Comparison of ENCODE assay signal across 19 cellular contexts in the genomic region with DNA sequence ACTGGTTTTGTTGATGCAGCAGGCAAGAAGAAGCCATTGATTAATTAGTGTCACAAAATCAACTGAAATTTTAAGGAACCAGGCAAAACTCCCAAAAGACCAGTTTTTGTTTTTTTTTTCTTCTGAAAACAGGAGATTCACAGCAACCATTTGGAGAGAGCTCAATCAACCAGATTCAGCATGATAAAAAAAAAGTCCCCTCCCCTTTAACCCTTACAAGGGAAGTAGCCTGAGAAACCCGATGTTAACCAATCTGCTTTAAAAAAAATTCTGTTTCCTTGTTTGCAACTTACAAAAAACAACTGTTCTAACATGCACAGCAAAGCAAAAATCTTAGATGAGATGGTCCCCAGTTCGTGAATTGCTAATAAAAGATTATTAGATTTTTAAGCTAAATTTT. TPM values are rescaled to one million over a fixed set of nuclear protein-coding genes. Genes with fewer than 3 reads are reported as not detected.
A peak's percentile ranks its signal among the peaks of the same experiment; 100 is the strongest.
DNase-seq lines count a peak whose midpoint lies in the region; ATAC-seq, FAIRE-seq and TF ChIP-seq lines count a peak whose summit lies in the region.
"Had no signal": no experiment of that assay in that cellular context is flagged by ENCODE, and none has a peak within 500 bp of the region (broad histone marks: within the 10 kb centered on the region; RNA-seq: fewer than 3 reads in every experiment).

No MANE protein-coding gene starts in this region.

- H3K36me3 Mint-ChIP-seq in MCF 10A (ENCODE audit: insufficient read depth, unreplicated experiment) (no peaks in the 10 kb centered on the region), endodermal cell (ENCODE audit: low read depth) (no peaks in the 10 kb centered on the region)

- no peaks in the 10 kb centered on the region for H3K9me1 ChIP-seq in keratinocyte (ENCODE audit: control insufficient read depth, extremely low read depth, insufficient read depth, low read length)

- intact Hi-C loops in MCF 10A (cut with micrococcal nuclease), result loop anchor here (2.0 kb wide), 1 partner anchor 41 kb away; no protein-coding TSS in a partner anchor
- intact Hi-C loops in breast epithelium (cut with DNase I; ENCODE audit: low total_unique reads), result no loop called here
- intact Hi-C loops in esophagus muscularis mucosa (cut with DNase I), result no loop called here

- H3K27me3 ChIP-seq in breast epithelium (no peaks in the 10 kb centered on the region), endodermal cell (ENCODE audit: control insufficient read depth, insufficient read depth, low read length, poor library complexity, severe bottlenecking) (no peaks in the 10 kb centered on the region), keratinocyte (ENCODE audit: control insufficient read depth, extremely low read depth, insufficient read depth, low read length) (no peaks in the 10 kb centered on the region), esophagus muscularis mucosa (no peaks in the 10 kb centered on the region)
- H3K27me3 ChIP-seq: BLaER1, SJSA1 had no signal

- dilution Hi-C loops in keratinocyte (cut with MboI; ENCODE audit: extremely low pct_ligation_motif_present, low sequenced_read_pairs), result no loop called here

- no peaks in the 10 kb centered on the region for H4K20me1 ChIP-seq in keratinocyte (ENCODE audit: control insufficient read depth, extremely low read depth, insufficient read depth, low read length)
- H4K20me1 ChIP-seq: BLaER1 had no signal

- H3K4me3 Mint-ChIP-seq in MCF 10A (ENCODE audit: unreplicated experiment), result no peak overlapping the region
- no peak overlapping the region for H3K4me3 Mint-ChIP-seq in endodermal cell
- H3K4me3 Mint-ChIP-seq: CD8-positive, alpha-beta memory T cell had no signal

- no peaks in the 10 kb centered on the region for H3K9me3 ChIP-seq in breast epithelium
- no peaks in the 10 kb centered on the region for H3K9me3 ChIP-seq in endodermal cell (ENCODE audit: control insufficient read depth, low read length)
- H3K9me3 ChIP-seq in keratinocyte (ENCODE audit: control insufficient read depth, low read depth, low read length), result no peaks in the 10 kb centered on the region
- H3K9me3 ChIP-seq in esophagus muscularis mucosa, result no peaks in the 10 kb centered on the region
- H3K9me3 ChIP-seq: BLaER1, SJSA1 had no signal

- ATAC-seq in GM21619 (IDR thresholded peaks at IDR 0.05; ENCODE audit: unreplicated experiment) (no peak), GM21423 (IDR thresholded peaks at IDR 0.05; ENCODE audit: unreplicated experiment) (no peak)
- ATAC-seq: K562 had no signal

- no peaks in the 10 kb centered on the region for H3K4me1 ChIP-seq in breast epithelium
- no peaks in the 10 kb centered on the region for H3K4me1 ChIP-seq in endodermal cell (ENCODE audit: control insufficient read depth, insufficient read depth, low read length)
- peaks cover 11% of the 10 kb centered on the region for H3K4me1 ChIP-seq in keratinocyte (ENCODE audit: control insufficient read depth, extremely low read depth, insufficient read depth, low read length)
- no peaks in the 10 kb centered on the region for H3K4me1 ChIP-seq in esophagus muscularis mucosa
- H3K4me1 ChIP-seq: BLaER1, SJSA1 had no signal

- TF ChIP-seq CTCF in MCF 10A (IDR thresholded peaks at IDR 0.05; ENCODE audit: unreplicated experiment) (no peak), breast epithelium (IDR thresholded peaks at IDR 0.05) (no peak), endodermal cell (conservative IDR thresholded peaks at IDR 0.05) (no peak), keratinocyte (optimal IDR thresholded peaks at IDR 0.05 in 1 of 3, IDR thresholded peaks at IDR 0.05 in 1 of 3, conservative IDR thresholded peaks at IDR 0.05 in 1 of 3; ENCODE audit: extremely low read depth in 1 of 3, insufficient read depth in 2 of 3, low read length in 3 of 3) (no peak), esophagus muscularis mucosa (IDR thresholded peaks at IDR 0.05) (no peak)

- H3K27me3 Mint-ChIP-seq in MCF 10A (ENCODE audit: insufficient read depth, unreplicated experiment), result no peaks in the 10 kb centered on the region
- no peaks in the 10 kb centered on the region for H3K27me3 Mint-ChIP-seq in endodermal cell (ENCODE audit: insufficient read depth)

- H3K27ac Mint-ChIP-seq in MCF 10A (ENCODE audit: low read depth, unreplicated experiment) (peak overlapping the region; percentile 57), endodermal cell (peak overlapping the region; percentile 61)

- TF ChIP-seq EP300 in esophagus muscularis mucosa (IDR thresholded peaks at IDR 0.05), result no peak

- H3K4me3 ChIP-seq in breast epithelium, result no peak overlapping the region
- no peak overlapping the region for H3K4me3 ChIP-seq in endodermal cell (ENCODE audit: low read length)
- no peak overlapping the region for H3K4me3 ChIP-seq in keratinocyte (ENCODE audit: control insufficient read depth in 2 of 3, extremely low read depth in 1 of 3, insufficient read depth in 2 of 3, low read depth in 1 of 3, low read length in 3 of 3)
- H3K4me3 ChIP-seq in esophagus muscularis mucosa, result no peak overlapping the region
- H3K4me3 ChIP-seq: BLaER1, K562, SJSA1 had no signal

- H3K9me3 Mint-ChIP-seq in MCF 10A (ENCODE audit: unreplicated experiment) (no peaks in the 10 kb centered on the region), endodermal cell (no peaks in the 10 kb centered on the region)
- H3K9me3 Mint-ChIP-seq: CD8-positive, alpha-beta memory T cell had no signal

- peak overlapping the region; percentile 6 for H3K4me2 ChIP-seq in keratinocyte (ENCODE audit: control insufficient read depth, extremely low read depth, insufficient read depth, low read depth, low read length)
- H3K4me2 ChIP-seq: BLaER1 had no signal

- FAIRE-seq in keratinocyte (lab: Jason Lieb, UNC), result no peak
- FAIRE-seq: K562 had no signal

- no peak overlapping the region for H3K9ac ChIP-seq in endodermal cell (ENCODE audit: extremely low read depth, low read length, poor library complexity, severe bottlenecking)
- H3K9ac ChIP-seq in keratinocyte (ENCODE audit: control insufficient read depth, extremely low read depth, insufficient read depth, low read length), result no peak overlapping the region
- H3K9ac ChIP-seq: BLaER1 had no signal

- TF ChIP-seq POLR2A in breast epithelium (IDR thresholded peaks at IDR 0.05) (no peak), esophagus muscularis mucosa (IDR thresholded peaks at IDR 0.05; ENCODE audit: low read depth) (no peak)

- DNase-seq in MCF 10A (ENCODE audit: unreplicated experiment) (no peak), breast epithelium (ENCODE audit: low spot score in 2 of 2) (no peak), endodermal cell (no peak), keratinocyte (ENCODE audit: low read depth, low spot score) (no peak), NCI-H2196 (lab: John Stamatoyannopoulos, UW; ENCODE audit: unreplicated experiment) (no peak), esophagus muscularis mucosa (ENCODE audit: extremely low spot score) (no peak)
- DNase-seq: CD8-positive, alpha-beta memory T cell; NCI-H1105 treated with DMSO at 0.1 percent for 48 hours; NCI-H187 treated with DMSO at 0.1 percent for 48 hours; NCI-H446 treated with DMSO at 0.1 percent for 48 hours; SW 1271 had no signal

- H3K79me2 ChIP-seq in keratinocyte (ENCODE audit: control insufficient read depth, insufficient read depth, low read length), result no peaks in the 10 kb centered on the region

- no peak overlapping the region for H3K27ac ChIP-seq in breast epithelium
- H3K27ac ChIP-seq in endodermal cell (ENCODE audit: low read depth, low read length), result no peak overlapping the region
- peak overlapping the region; percentile 22 for H3K27ac ChIP-seq in keratinocyte (ENCODE audit: control insufficient read depth, insufficient read depth, low read length)
- no peak overlapping the region for H3K27ac ChIP-seq in esophagus muscularis mucosa (replicated peaks in 1 of 4)
- H3K27ac ChIP-seq: 22Rv1, BLaER1, RWPE1, SJSA1 had no signal

- peaks cover 16% of the 10 kb centered on the region for H3K4me1 Mint-ChIP-seq in MCF 10A (ENCODE audit: insufficient read depth, unreplicated experiment)
- H3K4me1 Mint-ChIP-seq in endodermal cell, result peaks cover 6% of the 10 kb centered on the region
- H3K4me1 Mint-ChIP-seq: CD8-positive, alpha-beta memory T cell had no signal

- WGBS in endodermal cell (ENCODE audit: insufficient coverage in 1 of 2, insufficient read length in 1 of 2), 2 experiments, result 63 to 80% methylated on average over 1 to 2 of the region's 2 CpGs
- WGBS in esophagus muscularis mucosa, result 66% methylated on average over 2 of the region's 2 CpGs

- POLR2A ChIA-PET in MCF 10A (lab: Yijun Ruan, JAX), result interaction anchor here (0.6 to 1.8 kb wide), 4 partner anchors 10 to 763 kb away, joined by 3 to 4 read pairs (median 3); no protein-coding TSS in a partner anchor

- no peak overlapping the region for H2AFZ ChIP-seq in keratinocyte (ENCODE audit: control insufficient read depth, low read length)

- BruUV-seq in MCF 10A (replicated peaks; lab: Mats Ljungman, UMichigan), result no TSS peak

- no peaks in the 10 kb centered on the region for H3K36me3 ChIP-seq in breast epithelium
- no peaks in the 10 kb centered on the region for H3K36me3 ChIP-seq in endodermal cell (ENCODE audit: control insufficient read depth, insufficient read depth, low read length)
- no peaks in the 10 kb centered on the region for H3K36me3 ChIP-seq in keratinocyte (ENCODE audit: control insufficient read depth in 2 of 2, extremely low read depth in 1 of 2, insufficient read depth in 2 of 2, low read length in 2 of 2)
- no peaks in the 10 kb centered on the region for H3K36me3 ChIP-seq in esophagus muscularis mucosa
- H3K36me3 ChIP-seq: BLaER1, SJSA1 had no signal

- CTCF ChIA-PET in MCF 10A (lab: Yijun Ruan, JAX), result interaction anchor here (1.0 to 2.1 kb wide), 3 partner anchors 12 to 66 kb away, joined by 3 to 7 read pairs (median 7); no protein-coding TSS in a partner anchor

RNA-seq across cellular contexts. Expression of a gene that starts 59.7 kb away (rescaled TPM):
- not detected in 2 replicates for total RNA-seq in MCF 10A (2022)
- not detected for total RNA-seq in breast epithelium
- total RNA-seq in endodermal cell, result not detected
- polyA plus RNA-seq in endodermal cell (2013, experiment 1 of 2), result not detected
- polyA plus RNA-seq in endodermal cell (2013, experiment 2 of 2), result not detected
- not detected in 3 replicates for polyA plus RNA-seq in keratinocyte
- polyA plus RNA-seq in keratinocyte (2011; ENCODE audit: low read depth), result not detected
- not detected in 2 replicates for polyA plus RNA-seq in keratinocyte (2011; cell fraction: cytosol; rRNA removed)
- polyA plus RNA-seq in keratinocyte (2011; cell fraction: nucleus; rRNA removed), result not detected in 2 replicates
- not detected in 2 replicates for polyA plus RNA-seq in keratinocyte (2012; ENCODE audit: low replicate concordance)
- polyA minus RNA-seq in keratinocyte, result not detected in 3 replicates
- polyA minus RNA-seq in keratinocyte (2011; cell fraction: cytosol; rRNA and poly(A)+ RNA removed), result not detected
- not detected in 2 replicates for polyA minus RNA-seq in keratinocyte (2011; cell fraction: nucleus; rRNA and poly(A)+ RNA removed)
- total RNA-seq in esophagus muscularis mucosa, result not detected
- total RNA-seq: CD8-positive, alpha-beta memory T cell; H4; K562; SJSA1 had no signal
- polyA plus RNA-seq: CD8-positive, alpha-beta memory T cell; K562 had no signal
